Comparison of ENCODE assay signal across 1 cellular context in the genomic region with DNA sequence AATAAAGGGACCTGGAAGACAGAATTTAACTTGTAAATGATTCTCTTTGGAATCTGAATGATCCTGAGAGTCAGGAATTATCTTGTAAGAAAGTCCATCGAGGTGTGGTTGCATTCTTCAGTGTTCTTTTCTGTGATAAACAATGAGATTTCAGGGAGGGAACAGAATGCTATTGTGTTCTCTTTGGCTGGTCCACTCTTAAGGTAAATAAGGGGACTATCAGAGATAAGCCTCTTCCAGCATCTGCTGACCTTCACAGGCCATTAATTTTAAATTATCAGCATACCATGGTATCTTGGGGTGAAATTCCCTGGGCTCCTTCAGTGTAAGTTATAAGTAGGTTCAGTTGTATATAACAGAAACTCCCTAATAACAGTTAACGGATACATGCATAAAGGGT.
TF ChIP-seq lines count a peak whose summit lies in the region.

No MANE protein-coding gene starts in this region.

TF ChIP-seq in WTC11, 78 proteins besides CTCF, POLR2A, EP300 and RAD21 (continued from another document):
- TF ChIP-seq, protein P1, sequence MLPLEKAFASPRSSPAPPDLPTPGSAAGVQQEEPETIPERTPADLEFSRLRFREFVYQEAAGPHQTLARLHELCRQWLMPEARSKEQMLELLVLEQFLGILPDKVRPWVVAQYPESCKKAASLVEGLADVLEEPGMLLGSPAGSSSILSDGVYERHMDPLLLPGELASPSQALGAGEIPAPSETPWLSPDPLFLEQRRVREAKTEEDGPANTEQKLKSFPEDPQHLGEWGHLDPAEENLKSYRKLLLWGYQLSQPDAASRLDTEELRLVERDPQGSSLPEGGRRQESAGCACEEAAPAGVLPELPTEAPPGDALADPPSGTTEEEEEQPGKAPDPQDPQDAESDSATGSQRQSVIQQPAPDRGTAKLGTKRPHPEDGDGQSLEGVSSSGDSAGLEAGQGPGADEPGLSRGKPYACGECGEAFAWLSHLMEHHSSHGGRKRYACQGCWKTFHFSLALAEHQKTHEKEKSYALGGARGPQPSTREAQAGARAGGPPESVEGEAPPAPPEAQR (CRISPR knock-in tag; IDR thresholded peaks at IDR 0.05) = no peak
- TF ChIP-seq GRHL2 (CRISPR knock-in tag; IDR thresholded peaks at IDR 0.05; ENCODE audit: insufficient replicate concordance, severe bottlenecking) = no peak
- TF ChIP-seq, protein P2, sequence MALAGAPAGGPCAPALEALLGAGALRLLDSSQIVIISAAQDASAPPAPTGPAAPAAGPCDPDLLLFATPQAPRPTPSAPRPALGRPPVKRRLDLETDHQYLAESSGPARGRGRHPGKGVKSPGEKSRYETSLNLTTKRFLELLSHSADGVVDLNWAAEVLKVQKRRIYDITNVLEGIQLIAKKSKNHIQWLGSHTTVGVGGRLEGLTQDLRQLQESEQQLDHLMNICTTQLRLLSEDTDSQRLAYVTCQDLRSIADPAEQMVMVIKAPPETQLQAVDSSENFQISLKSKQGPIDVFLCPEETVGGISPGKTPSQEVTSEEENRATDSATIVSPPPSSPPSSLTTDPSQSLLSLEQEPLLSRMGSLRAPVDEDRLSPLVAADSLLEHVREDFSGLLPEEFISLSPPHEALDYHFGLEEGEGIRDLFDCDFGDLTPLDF (CRISPR knock-in tag; IDR thresholded peaks at IDR 0.05) = no peak
TF ChIP-seq in WTC11: peak in this region for 0.
